ENCODE assay signal across 27 cellular contexts in the genomic region with DNA sequence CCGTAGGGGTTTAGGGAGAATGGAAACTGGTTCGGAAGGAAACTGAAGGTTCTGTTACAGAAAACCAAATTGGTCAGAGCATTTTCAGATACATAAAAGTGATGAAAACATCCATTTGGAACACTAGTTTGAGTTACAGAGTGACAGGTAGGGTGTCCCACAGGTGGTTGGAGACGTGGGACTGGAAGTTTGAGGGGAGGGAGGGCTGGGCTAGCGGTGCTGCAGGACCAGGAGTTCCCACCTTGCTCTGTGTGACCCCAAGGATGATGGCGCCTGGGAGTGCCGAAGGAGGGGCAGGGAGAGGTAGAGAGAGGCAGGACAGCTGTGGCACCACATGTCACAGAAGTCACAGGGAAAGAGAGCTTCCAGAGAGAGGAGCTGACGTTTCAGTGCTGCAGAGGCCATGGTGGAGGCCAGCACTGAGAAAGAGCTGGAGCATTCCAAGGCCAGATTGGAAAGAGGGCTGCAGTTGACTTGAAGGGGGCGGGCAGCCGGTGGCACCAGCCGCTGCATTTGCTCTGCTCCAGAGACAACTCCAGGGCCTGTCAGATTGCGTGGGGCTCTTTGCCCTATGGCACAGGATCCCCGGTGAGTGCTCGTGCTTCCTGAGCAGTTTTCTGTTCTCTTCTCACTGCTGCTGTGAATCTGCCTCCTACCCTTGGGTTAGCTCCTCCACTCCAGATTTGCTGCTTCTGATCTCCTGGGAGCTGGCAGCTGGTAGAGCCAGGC. TPM values are rescaled to one million over a fixed set of nuclear protein-coding genes. Genes with fewer than 3 reads are reported as not detected.
DNase-seq lines count a peak whose midpoint lies in the region; ATAC-seq and TF ChIP-seq lines count a peak whose summit lies in the region.
"Had no signal": no experiment of that assay in that cellular context is flagged by ENCODE, and none has a peak within 500 bp of the region (broad histone marks: within the 10 kb centered on the region; RNA-seq: fewer than 3 reads in every experiment).

No MANE protein-coding gene starts in this region.

- intact Hi-C loops in activated CD8-positive, alpha-beta T cell treated with anti-CD3 and anti-CD28 coated beads for 36 hours (cut with micrococcal nuclease): no loop called here
- intact Hi-C loops in naive thymus-derived CD4-positive, alpha-beta T cell (cut with micrococcal nuclease): no loop called here

- H3K9me3 ChIP-seq in naive thymus-derived CD4-positive, alpha-beta T cell (ENCODE audit: control insufficient read depth in 2 of 3, low read length in 3 of 3): no peaks in the 10 kb centered on the region
- H3K9me3 ChIP-seq: body of pancreas, esophagus muscularis mucosa, SJSA1, tibial artery had no signal

- H3K9me3 Mint-ChIP-seq in activated CD8-positive, alpha-beta T cell treated with anti-CD3 and anti-CD28 coated beads, Interleukin-2, amount 10 ng/mL, durations not matched to agents 7 days and 5 days (ENCODE audit: insufficient read depth): no peaks in the 10 kb centered on the region
- no peaks in the 10 kb centered on the region for H3K9me3 Mint-ChIP-seq in activated CD8-positive, alpha-beta T cell treated with anti-CD3 and anti-CD28 coated beads for 36 hours
- peaks cover 0 to 2% (median 0%) of the 10 kb centered on the region in 11 donors for H3K9me3 Mint-ChIP-seq in naive thymus-derived CD4-positive, alpha-beta T cell
- H3K9me3 Mint-ChIP-seq: activated naive CD8-positive, alpha-beta T cell treated with anti-CD3 and anti-CD28 coated beads, Interleukin-2, amount 50 U/mL, for 24 hours; H9 had no signal

- no peak for ATAC-seq in activated CD8-positive, alpha-beta T cell treated with anti-CD3 and anti-CD28 coated beads, Interleukin-2, amount 10 ng/mL, durations not matched to agents 7 days and 5 days
- ATAC-seq in activated CD8-positive, alpha-beta T cell treated with anti-CD3 and anti-CD28 coated beads for 36 hours: no peak
- no peak for ATAC-seq in naive thymus-derived CD4-positive, alpha-beta T cell
- ATAC-seq: activated naive CD8-positive, alpha-beta T cell treated with anti-CD3 and anti-CD28 coated beads, Interleukin-2, amount 50 U/mL, for 24 hours; body of pancreas; Panc1 had no signal

- H3K4me3 Mint-ChIP-seq in activated CD8-positive, alpha-beta T cell treated with anti-CD3 and anti-CD28 coated beads, Interleukin-2, amount 10 ng/mL, durations not matched to agents 7 days and 5 days: no peak overlapping the region
- no peak overlapping the region for H3K4me3 Mint-ChIP-seq in activated CD8-positive, alpha-beta T cell treated with anti-CD3 and anti-CD28 coated beads for 36 hours
- H3K4me3 Mint-ChIP-seq in naive thymus-derived CD4-positive, alpha-beta T cell: no peak overlapping the region
- H3K4me3 Mint-ChIP-seq: activated naive CD8-positive, alpha-beta T cell treated with anti-CD3 and anti-CD28 coated beads, Interleukin-2, amount 50 U/mL, for 24 hours; H9 had no signal

- CTCF ChIA-PET in activated CD8-positive, alpha-beta T cell treated with anti-CD3 and anti-CD28 coated beads, Interleukin-2, amount 10 ng/mL, durations not matched to agents 7 days and 5 days (lab: Charles Lee): interaction anchor here (1.5 kb wide), 1 partner anchor 28 kb away, joined by 3 read pairs; no protein-coding TSS in a partner anchor
- CTCF ChIA-PET in activated CD8-positive, alpha-beta T cell treated with anti-CD3 and anti-CD28 coated beads for 36 hours (lab: Charles Lee): no interaction called here
- CTCF ChIA-PET in naive thymus-derived CD4-positive, alpha-beta T cell (lab: Charles Lee): no interaction called here
- CTCF ChIA-PET in GM10248 (lab: Yijun Ruan, JAX): interaction anchor here (1.3 kb wide), 1 partner anchor 10 kb away, joined by 4 read pairs; no protein-coding TSS in a partner anchor

- peaks cover 9% of the 10 kb centered on the region for H3K4me1 Mint-ChIP-seq in activated CD8-positive, alpha-beta T cell treated with anti-CD3 and anti-CD28 coated beads, Interleukin-2, amount 10 ng/mL, durations not matched to agents 7 days and 5 days (ENCODE audit: low read depth)
- no peaks in the 10 kb centered on the region for H3K4me1 Mint-ChIP-seq in activated CD8-positive, alpha-beta T cell treated with anti-CD3 and anti-CD28 coated beads for 36 hours (ENCODE audit: low read depth)
- H3K4me1 Mint-ChIP-seq in naive thymus-derived CD4-positive, alpha-beta T cell: peaks cover 0 to 10% (median 0%) of the 10 kb centered on the region in 7 donors
- H3K4me1 Mint-ChIP-seq: activated naive CD8-positive, alpha-beta T cell treated with anti-CD3 and anti-CD28 coated beads, Interleukin-2, amount 50 U/mL, for 24 hours had no signal

- no peak overlapping the region for H3K27ac ChIP-seq in naive thymus-derived CD4-positive, alpha-beta T cell (ENCODE audit: low read depth, low read length)
- H3K27ac ChIP-seq in skin epidermis: peak overlapping the region in 12 of 21 experiments; percentile 25 to 82 (median 70)
- H3K27ac ChIP-seq: body of pancreas, tibial artery, VCaP had no signal

- H3K27me3 Mint-ChIP-seq in activated CD8-positive, alpha-beta T cell treated with anti-CD3 and anti-CD28 coated beads, Interleukin-2, amount 10 ng/mL, durations not matched to agents 7 days and 5 days (ENCODE audit: low read depth): no peaks in the 10 kb centered on the region
- H3K27me3 Mint-ChIP-seq in activated CD8-positive, alpha-beta T cell treated with anti-CD3 and anti-CD28 coated beads for 36 hours: no peaks in the 10 kb centered on the region
- no peaks in the 10 kb centered on the region for H3K27me3 Mint-ChIP-seq in naive thymus-derived CD4-positive, alpha-beta T cell
- H3K27me3 Mint-ChIP-seq: activated naive CD8-positive, alpha-beta T cell treated with anti-CD3 and anti-CD28 coated beads, Interleukin-2, amount 50 U/mL, for 24 hours had no signal

- H3K36me3 Mint-ChIP-seq in activated CD8-positive, alpha-beta T cell treated with anti-CD3 and anti-CD28 coated beads, Interleukin-2, amount 10 ng/mL, durations not matched to agents 7 days and 5 days (ENCODE audit: low read depth): no peaks in the 10 kb centered on the region
- H3K36me3 Mint-ChIP-seq in activated CD8-positive, alpha-beta T cell treated with anti-CD3 and anti-CD28 coated beads for 36 hours (ENCODE audit: low read depth): no peaks in the 10 kb centered on the region
- H3K36me3 Mint-ChIP-seq in naive thymus-derived CD4-positive, alpha-beta T cell: peaks cover 0 to 4% (median 0%) of the 10 kb centered on the region in 5 donors

- no peak overlapping the region for H3K4me3 ChIP-seq in naive thymus-derived CD4-positive, alpha-beta T cell (ENCODE audit: low read length)
- H3K4me3 ChIP-seq in skin epidermis: no peak overlapping the region
- H3K4me3 ChIP-seq: body of pancreas, esophagus muscularis mucosa, SJSA1, tibial artery had no signal

- H3K36me3 ChIP-seq in naive thymus-derived CD4-positive, alpha-beta T cell (ENCODE audit: control insufficient read depth in 2 of 3, insufficient read depth in 3 of 3, low read length in 3 of 3): no peaks in the 10 kb centered on the region

- H3K27me3 ChIP-seq in naive thymus-derived CD4-positive, alpha-beta T cell (ENCODE audit: control insufficient read depth in 2 of 2, insufficient read depth in 2 of 2, low read length in 2 of 2): no peaks in the 10 kb centered on the region
- H3K27me3 ChIP-seq: body of pancreas, esophagus muscularis mucosa, SJSA1, tibial artery had no signal

- H3K4me1 ChIP-seq in naive thymus-derived CD4-positive, alpha-beta T cell (ENCODE audit: control insufficient read depth in 2 of 2, insufficient read depth in 2 of 2, low read length in 2 of 2): no peaks in the 10 kb centered on the region

- TF ChIP-seq CTCF in activated CD8-positive, alpha-beta T cell treated with anti-CD3 and anti-CD28 coated beads for 36 hours (IDR thresholded peaks at IDR 0.05): no peak
- TF ChIP-seq CTCF in GM10248 (IDR thresholded peaks at IDR 0.05; ENCODE audit: control extremely low read depth, extremely low read depth, low read depth, missing control alignments): no peak

- peak overlapping the region; percentile 39 for H3K27ac Mint-ChIP-seq in activated CD8-positive, alpha-beta T cell treated with anti-CD3 and anti-CD28 coated beads, Interleukin-2, amount 10 ng/mL, durations not matched to agents 7 days and 5 days
- H3K27ac Mint-ChIP-seq in activated CD8-positive, alpha-beta T cell treated with anti-CD3 and anti-CD28 coated beads for 36 hours: no peak overlapping the region
- H3K27ac Mint-ChIP-seq in naive thymus-derived CD4-positive, alpha-beta T cell: peak overlapping the region in 5 of 9 donors; percentile 0 to 86 (median 4)
- H3K27ac Mint-ChIP-seq: activated naive CD8-positive, alpha-beta T cell treated with anti-CD3 and anti-CD28 coated beads, Interleukin-2, amount 50 U/mL, for 24 hours had no signal

- DNase-seq in activated CD8-positive, alpha-beta T cell treated with anti-CD3 and anti-CD28 coated beads, Interleukin-2, amount 10 ng/mL, durations not matched to agents 7 days and 5 days: no peak
- no peak for DNase-seq in activated CD8-positive, alpha-beta T cell treated with anti-CD3 and anti-CD28 coated beads for 36 hours
- DNase-seq in NCI-H524 (lab: John Stamatoyannopoulos, UW): peak; percentile 59 to 87
- no peak for DNase-seq in naive thymus-derived CD4-positive, alpha-beta T cell
- DNase-seq in NCI-H1092 (lab: John Stamatoyannopoulos, UW): no peak
- DNase-seq in GM10248 (ENCODE audit: extremely low spot score): no peak
- no peak for DNase-seq in NCI-H1417 treated with DMSO at 0.1 percent for 48 hours (lab: John Stamatoyannopoulos, UW)
- DNase-seq: activated CD4-positive, alpha-beta T cell treated with anti-CD3 and anti-CD28 coated beads, Interleukin-2, amount 50 U/mL, for 1 hour; activated naive CD8-positive, alpha-beta T cell treated with anti-CD3 and anti-CD28 coated beads, Interleukin-2, amount 50 U/mL, for 24 hours; AML-193; body of pancreas; effector CD8-positive, alpha-beta T cell; H9; mammary epithelial cell; NCI-H1105; NCI-H2081 treated with DMSO at 0.1 percent for 48 hours; NCI-H446 treated with DMSO at 0.1 percent for 48 hours; NK-92 treated with Interleukin-12 subunit alpha and Interleukin-12 subunit beta, amount 100 ng/mL, for 24 hours; small intestine; stimulated activated CD4-positive, alpha-beta T cell treated with anti-CD3 and anti-CD28 coated beads, Interleukin-2, amount 100 ng/mL, for 48 hours; stimulated activated naive CD4-positive, alpha-beta T cell had no signal

- POLR2A ChIA-PET in activated CD8-positive, alpha-beta T cell treated with anti-CD3 and anti-CD28 coated beads, Interleukin-2, amount 10 ng/mL, durations not matched to agents 7 days and 5 days (lab: Charles Lee): no interaction called here
- POLR2A ChIA-PET in activated CD8-positive, alpha-beta T cell treated with anti-CD3 and anti-CD28 coated beads for 36 hours (lab: Charles Lee): no interaction called here
- POLR2A ChIA-PET in naive thymus-derived CD4-positive, alpha-beta T cell (lab: Charles Lee): no interaction called here
- POLR2A ChIA-PET in GM10248 (lab: Yijun Ruan, JAX): no interaction called here

RNA-seq across cellular contexts. Expression of a gene that starts 56.2 kb away (rescaled TPM):
- total RNA-seq in activated CD8-positive, alpha-beta T cell treated with anti-CD3 and anti-CD28 coated beads, Interleukin-2, amount 10 ng/mL, durations not matched to agents 7 days and 5 days: 10 to 100 TPM; 37.3 to 40.9 TPM
- 100 to 1,000 TPM; 114 to 119 TPM for total RNA-seq in activated CD8-positive, alpha-beta T cell treated with anti-CD3 and anti-CD28 coated beads for 36 hours
- total RNA-seq in naive thymus-derived CD4-positive, alpha-beta T cell: 100 to 1,000 TPM in 1 of 5 experiments, 10 to 100 TPM in 2, 1 to 10 TPM in 1, under 1 TPM in 1; 0.81 to 251 (median 33.9) TPM
- polyA plus RNA-seq in naive thymus-derived CD4-positive, alpha-beta T cell: 1 to 10 TPM in 1 of 2 donors, under 1 TPM in 1; 0.25 to 1.3 TPM

Comparison
In these comparisons a context has a peak if more than half of its experiments do, and no peak if none do; other contexts are left out.
1. CTCF ChIA-PET loops: an anchor here in activated CD8-positive, alpha-beta T cell treated with anti-CD3 and anti-CD28 coated beads, Interleukin-2, amount 10 ng/mL, durations not matched to agents 7 days and 5 days (1.5 kb wide) and GM10248 (1.3 kb wide); none called in activated CD8-positive, alpha-beta T cell treated with anti-CD3 and anti-CD28 coated beads for 36 hours and naive thymus-derived CD4-positive, alpha-beta T cell.
2. DNase-seq: peak in NCI-H524 (2 of 2); none in activated CD8-positive, alpha-beta T cell treated with anti-CD3 and anti-CD28 coated beads, Interleukin-2, amount 10 ng/mL, durations not matched to agents 7 days and 5 days (single experiment), activated CD8-positive, alpha-beta T cell treated with anti-CD3 and anti-CD28 coated beads for 36 hours (single experiment), naive thymus-derived CD4-positive, alpha-beta T cell (0 of 9), NCI-H1092 (single experiment), GM10248 (single experiment) and NCI-H1417 treated with DMSO at 0.1 percent for 48 hours (single experiment).